Comparison of ENCODE assay signal across 8 cellular contexts in genomic region chrX:19846995-19847790, GRCh38. TPM values are rescaled to one million over a fixed set of nuclear protein-coding genes. Genes with fewer than 3 reads are reported as not detected.
DNase-seq lines count a peak whose midpoint lies in the region; ATAC-seq and TF ChIP-seq lines count a peak whose summit lies in the region.

No MANE protein-coding gene starts in this region.

- peaks cover 56% of the 10 kb centered on the region for H3K4me1 Mint-ChIP-seq in activated CD4-positive, alpha-beta memory T cell treated with anti-CD3 and anti-CD28 coated beads, Interleukin-2, amount 10 ng/mL, durations not matched to agents 7 days and 5 days
- peaks cover 2% of the 10 kb centered on the region for H3K4me1 Mint-ChIP-seq in progenitor cell of endocrine pancreas (ENCODE audit: low read depth)

- peak overlapping the region; percentile 69 for H3K27ac Mint-ChIP-seq in activated CD4-positive, alpha-beta memory T cell treated with anti-CD3 and anti-CD28 coated beads, Interleukin-2, amount 10 ng/mL, durations not matched to agents 7 days and 5 days
- H3K27ac Mint-ChIP-seq in progenitor cell of endocrine pancreas = no peak overlapping the region

- no peaks in the 10 kb centered on the region for H3K9me3 Mint-ChIP-seq in activated CD4-positive, alpha-beta memory T cell treated with anti-CD3 and anti-CD28 coated beads, Interleukin-2, amount 10 ng/mL, durations not matched to agents 7 days and 5 days
- peaks cover 3% of the 10 kb centered on the region for H3K9me3 Mint-ChIP-seq in progenitor cell of endocrine pancreas (ENCODE audit: low read depth)

- H3K4me3 ChIP-seq in HUES48 (ENCODE audit: low read depth, low read length) (no peak overlapping the region), hepatocyte (no peak overlapping the region), upper lobe of right lung (no peak overlapping the region)

- 48% methylated on average over 9 of the region's 9 CpGs for WGBS in hepatocyte (ENCODE audit: low lambda C conversion rate, missing lambda C conversion rate)

- peak; percentile 77 for ATAC-seq in upper lobe of right lung
- ATAC-seq in GM19397 (IDR thresholded peaks at IDR 0.05; ENCODE audit: unreplicated experiment) = no peak

- no peaks in the 10 kb centered on the region for H4K20me1 ChIP-seq in hepatocyte (ENCODE audit: insufficient read depth, poor library complexity, severe bottlenecking)

- POLR2A ChIA-PET in activated CD4-positive, alpha-beta memory T cell treated with anti-CD3 and anti-CD28 coated beads, Interleukin-2, amount 10 ng/mL, durations not matched to agents 7 days and 5 days (lab: Charles Lee) = interaction anchor here (1.0 to 1.9 kb wide), 2 partner anchors 101 to 109 kb away, joined by 3 to 7 read pairs; no protein-coding TSS in a partner anchor

- no peaks in the 10 kb centered on the region for H3K27me3 ChIP-seq in HUES48 (ENCODE audit: control insufficient read depth, insufficient read depth, low read length)
- no peaks in the 10 kb centered on the region for H3K27me3 ChIP-seq in hepatocyte
- H3K27me3 ChIP-seq in upper lobe of right lung = no peaks in the 10 kb centered on the region

- no peaks in the 10 kb centered on the region for H3K27me3 Mint-ChIP-seq in activated CD4-positive, alpha-beta memory T cell treated with anti-CD3 and anti-CD28 coated beads, Interleukin-2, amount 10 ng/mL, durations not matched to agents 7 days and 5 days
- no peaks in the 10 kb centered on the region for H3K27me3 Mint-ChIP-seq in progenitor cell of endocrine pancreas

- CTCF ChIA-PET in activated CD4-positive, alpha-beta memory T cell treated with anti-CD3 and anti-CD28 coated beads, Interleukin-2, amount 10 ng/mL, durations not matched to agents 7 days and 5 days (lab: Charles Lee) = no interaction called here

- peak overlapping the region; percentile 20 for H3K4me2 ChIP-seq in hepatocyte

- TF ChIP-seq CTCF in hepatocyte (IDR thresholded peaks at IDR 0.05; ENCODE audit: poor library complexity) (no peak), upper lobe of right lung (IDR thresholded peaks at IDR 0.05) (no peak), progenitor cell of endocrine pancreas (IDR thresholded peaks at IDR 0.05; ENCODE audit: unreplicated experiment) (no peak)

- H3K4me3 Mint-ChIP-seq in activated CD4-positive, alpha-beta memory T cell treated with anti-CD3 and anti-CD28 coated beads, Interleukin-2, amount 10 ng/mL, durations not matched to agents 7 days and 5 days = no peak overlapping the region
- no peak overlapping the region for H3K4me3 Mint-ChIP-seq in progenitor cell of endocrine pancreas (ENCODE audit: low read depth)

- H3K4me1 ChIP-seq in HUES48 (ENCODE audit: control insufficient read depth, insufficient read depth, low read length) (peaks cover 14% of the 10 kb centered on the region), hepatocyte (ENCODE audit: insufficient read depth) (no peaks in the 10 kb centered on the region), upper lobe of right lung (peaks cover 3% of the 10 kb centered on the region)

- DNase-seq in ELF-1 (ENCODE audit: low read depth, low spot score) (peak; percentile 86), hepatocyte (ENCODE audit: low spot score) (peak; percentile 58), upper lobe of right lung (no peak), NCI-H2081 (lab: John Stamatoyannopoulos, UW) (no peak), progenitor cell of endocrine pancreas (ENCODE audit: low spot score, unreplicated experiment) (no peak)
- no peak for DNase-seq in activated CD4-positive, alpha-beta memory T cell treated with anti-CD3 and anti-CD28 coated beads, Interleukin-2, amount 10 ng/mL, durations not matched to agents 7 days and 5 days

- H3K36me3 ChIP-seq in HUES48 (ENCODE audit: control insufficient read depth, insufficient read depth, low read length) (no peaks in the 10 kb centered on the region), hepatocyte (replicated peaks; ENCODE audit: insufficient read depth, low read depth) (no peaks in the 10 kb centered on the region), upper lobe of right lung (no peaks in the 10 kb centered on the region)

- no peaks in the 10 kb centered on the region for H3K79me2 ChIP-seq in hepatocyte

- no peaks in the 10 kb centered on the region for H3K9me2 ChIP-seq in hepatocyte (replicated peaks; ENCODE audit: insufficient read depth)

- H3K9ac ChIP-seq in HUES48 (ENCODE audit: low read depth, low read length) = no peak overlapping the region

- no peak overlapping the region for H2AFZ ChIP-seq in hepatocyte

- intact Hi-C loops in upper lobe of right lung (cut with DNase I) = no loop called here

- H3K27ac ChIP-seq in HUES48 (ENCODE audit: low read depth, low read length) (peak overlapping the region; percentile 63), hepatocyte (peak overlapping the region; percentile 65), upper lobe of right lung (peak overlapping the region; percentile 17)

- H3K36me3 Mint-ChIP-seq in activated CD4-positive, alpha-beta memory T cell treated with anti-CD3 and anti-CD28 coated beads, Interleukin-2, amount 10 ng/mL, durations not matched to agents 7 days and 5 days (ENCODE audit: low read depth) = peaks cover 11% of the 10 kb centered on the region
- no peaks in the 10 kb centered on the region for H3K36me3 Mint-ChIP-seq in progenitor cell of endocrine pancreas (ENCODE audit: insufficient read depth)

- H3K9me3 ChIP-seq in HUES48 (ENCODE audit: control insufficient read depth, insufficient read depth, low read length) = no peaks in the 10 kb centered on the region
- H3K9me3 ChIP-seq in hepatocyte (ENCODE audit: low read depth) = no peaks in the 10 kb centered on the region
- no peaks in the 10 kb centered on the region for H3K9me3 ChIP-seq in upper lobe of right lung

RNA-seq across cellular contexts. Expression of gene SH3KBP1, which starts 40.2 kb away (rescaled TPM):
- 100 to 1,000 TPM; 119 to 126 TPM for total RNA-seq in activated CD4-positive, alpha-beta memory T cell treated with anti-CD3 and anti-CD28 coated beads, Interleukin-2, amount 10 ng/mL, durations not matched to agents 7 days and 5 days
- 15.2 and 16.9 TPM in 2 replicates for total RNA-seq in hepatocyte
- 14.2 and 18.1 TPM in 2 replicates for polyA plus RNA-seq in hepatocyte
- total RNA-seq in upper lobe of right lung = 61.3 TPM
- total RNA-seq in progenitor cell of endocrine pancreas = 16.8 and 19.2 TPM in 2 replicates

Comparison
In these comparisons a context has a peak if more than half of its experiments do, and no peak if none do; other contexts are left out.
1. DNase-seq: peak in ELF-1 (single experiment) and hepatocyte (single experiment); none in activated CD4-positive, alpha-beta memory T cell treated with anti-CD3 and anti-CD28 coated beads, Interleukin-2, amount 10 ng/mL, durations not matched to agents 7 days and 5 days (single experiment), upper lobe of right lung (single experiment), NCI-H2081 (0 of 2) and progenitor cell of endocrine pancreas (single experiment).
2. Peak in every context shown above with its lines, with median percentiles within 50 percentile points of each other: H3K27ac ChIP-seq.